In the genomic region with DNA sequence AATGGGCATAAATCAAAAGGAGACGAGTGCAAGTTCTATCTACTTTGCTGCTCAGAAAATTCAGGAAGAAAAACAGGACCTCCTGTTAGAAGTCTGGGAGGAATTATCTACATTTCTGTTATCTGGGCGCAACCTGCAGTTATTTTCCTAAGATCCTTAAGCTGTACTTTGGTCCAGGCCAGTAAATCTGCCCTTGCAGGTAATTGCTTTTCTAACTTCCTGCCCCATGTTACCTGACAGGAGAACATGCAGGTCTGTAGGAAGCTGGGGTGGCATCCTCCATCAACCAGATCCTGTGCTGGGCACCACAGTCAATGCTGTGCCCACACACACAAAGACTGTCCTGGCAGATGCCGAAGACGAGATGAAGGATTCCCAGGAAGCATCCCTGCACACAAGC, we compare ENCODE assay signal across 16 cellular contexts. TPM values are rescaled to one million over a fixed set of nuclear protein-coding genes. Genes with fewer than 3 reads are reported as not detected.
DNase-seq lines count a peak whose midpoint lies in the region; ATAC-seq and TF ChIP-seq lines count a peak whose summit lies in the region.
"Had no signal": no experiment of that assay in that cellular context is flagged by ENCODE, and none has a peak within 500 bp of the region (broad histone marks: within the 10 kb centered on the region; RNA-seq: fewer than 3 reads in every experiment).

No MANE protein-coding gene starts in this region.

- peaks cover 6% of the 10 kb centered on the region for H4K20me1 ChIP-seq in Loucy (ENCODE audit: insufficient read depth, low read length, poor library complexity, severe bottlenecking)

- H3K27ac Mint-ChIP-seq in glutamatergic neuron (ENCODE audit: unreplicated experiment), result no peak overlapping the region
- H3K27ac Mint-ChIP-seq in nephron progenitor cell, result peak overlapping the region; percentile 89
- H3K27ac Mint-ChIP-seq in T-helper 17 cell, result no peak overlapping the region
- H3K27ac Mint-ChIP-seq: B cell; CD4-positive, alpha-beta T cell; IgD-negative memory B cell had no signal

- H3K4me3 Mint-ChIP-seq in glutamatergic neuron (ENCODE audit: unreplicated experiment) (peak overlapping the region; percentile 18), nephron progenitor cell (no peak overlapping the region), T-helper 17 cell (no peak overlapping the region)
- H3K4me3 Mint-ChIP-seq: B cell; CD4-positive, alpha-beta T cell; IgD-negative memory B cell had no signal

- no peak overlapping the region for H3K4me3 ChIP-seq in Loucy (ENCODE audit: low read length, poor library complexity, severe bottlenecking)
- no peak overlapping the region for H3K4me3 ChIP-seq in aorta (ENCODE audit: low read length in 2 of 2)
- H3K4me3 ChIP-seq: GM12878, HAP-1 had no signal

- H3K27ac ChIP-seq in aorta (ENCODE audit: low read depth in 1 of 2, low read length in 2 of 2), result no peak overlapping the region

- H3K9me3 Mint-ChIP-seq in glutamatergic neuron (ENCODE audit: unreplicated experiment) (peaks cover 9% of the 10 kb centered on the region), nephron progenitor cell (no peaks in the 10 kb centered on the region)
- H3K9me3 Mint-ChIP-seq: CD4-positive, alpha-beta T cell had no signal

- no peaks in the 10 kb centered on the region for H3F3A ChIP-seq in Loucy (ENCODE audit: low read depth)

- H2AFZ ChIP-seq in Loucy (ENCODE audit: low read length), result no peak overlapping the region

- peak overlapping the region; percentile 44 for H3K4me2 ChIP-seq in Loucy (ENCODE audit: low read depth, low read length, poor library complexity, severe bottlenecking)

- no peaks in the 10 kb centered on the region for H3K36me3 ChIP-seq in Loucy (ENCODE audit: insufficient read depth, low read length)
- no peaks in the 10 kb centered on the region for H3K36me3 ChIP-seq in aorta (ENCODE audit: control insufficient read depth in 1 of 2, insufficient read depth in 2 of 2, low read length in 1 of 2)
- H3K36me3 ChIP-seq: HAP-1 had no signal

- no peak for TF ChIP-seq CTCF in Loucy (conservative IDR thresholded peaks at IDR 0.05; ENCODE audit: low read length)
- no peak for TF ChIP-seq CTCF in glutamatergic neuron (IDR thresholded peaks at IDR 0.05; ENCODE audit: partially characterized antibody, unreplicated experiment)
- no peak for TF ChIP-seq CTCF in nephron progenitor cell (IDR thresholded peaks at IDR 0.05)

- H3K79me2 ChIP-seq in Loucy (ENCODE audit: insufficient read depth, low read length), result peaks cover 72% of the 10 kb centered on the region

- H3K4me1 ChIP-seq in Loucy (ENCODE audit: insufficient read depth, low read length, poor library complexity, severe bottlenecking), result peaks cover 23% of the 10 kb centered on the region
- no peaks in the 10 kb centered on the region for H3K4me1 ChIP-seq in aorta (ENCODE audit: control insufficient read depth in 1 of 2, insufficient read depth in 2 of 2, low read length in 2 of 2)
- H3K4me1 ChIP-seq: HAP-1 had no signal

- DNase-seq in glutamatergic neuron (no peak), nephron progenitor cell (no peak), aorta (no peak), T-helper 17 cell (no peak)
- DNase-seq in stimulated activated CD8-positive, alpha-beta memory T cell treated with anti-CD3 and anti-CD28 coated beads, Interleukin-4, amount 100 ng/mL, for 48 hours, result no peak
- DNase-seq: ACHN; C1 segment of cervical spinal cord; CD4-positive, alpha-beta T cell; DMS79; GOT3 had no signal

- H3K9me2 ChIP-seq in Loucy (replicated peaks; ENCODE audit: low read depth, low read length), result no peaks in the 10 kb centered on the region

- H3K9ac ChIP-seq in Loucy (ENCODE audit: low read depth, low read length, poor library complexity, severe bottlenecking), result no peak overlapping the region

- H3K9me3 ChIP-seq in Loucy (ENCODE audit: insufficient read depth, low read depth, low read length), result no peaks in the 10 kb centered on the region
- H3K9me3 ChIP-seq in aorta (ENCODE audit: control insufficient read depth, low read length), result no peaks in the 10 kb centered on the region
- H3K9me3 ChIP-seq in T-helper 17 cell (ENCODE audit: control insufficient read depth, low read length, poor library complexity, severe bottlenecking), result no peaks in the 10 kb centered on the region
- H3K9me3 ChIP-seq: HAP-1 had no signal

- 89% methylated on average over 4 of the region's 4 CpGs for WGBS in aorta, 2 donors

- H3K36me3 Mint-ChIP-seq in glutamatergic neuron (ENCODE audit: unreplicated experiment) (peaks cover 5% of the 10 kb centered on the region), nephron progenitor cell (ENCODE audit: low read depth) (peaks cover 66% of the 10 kb centered on the region), T-helper 17 cell (ENCODE audit: low read depth) (peaks cover 2% of the 10 kb centered on the region)
- H3K36me3 Mint-ChIP-seq: IgD-negative memory B cell had no signal

- no peaks in the 10 kb centered on the region for H3K27me3 ChIP-seq in Loucy (ENCODE audit: insufficient read depth, low read length, poor library complexity, severe bottlenecking)
- H3K27me3 ChIP-seq in aorta (ENCODE audit: control insufficient read depth in 1 of 2, insufficient read depth in 2 of 2, low read length in 1 of 2), result no peaks in the 10 kb centered on the region

- intact Hi-C loops in aorta (cut with DNase I), result no loop called here

- H3K4me1 Mint-ChIP-seq in glutamatergic neuron (ENCODE audit: low read depth, unreplicated experiment) (peaks cover 52% of the 10 kb centered on the region), nephron progenitor cell (peaks cover 70% of the 10 kb centered on the region), T-helper 17 cell (no peaks in the 10 kb centered on the region)

- ATAC-seq in aorta (ENCODE audit: low FRiP score), result peak; percentile 13
- no peak for ATAC-seq in T-helper 17 cell
- no peak for ATAC-seq in GM19023 (IDR thresholded peaks at IDR 0.05; ENCODE audit: unreplicated experiment)
- ATAC-seq: GM12878 had no signal

- H3K27me3 Mint-ChIP-seq in glutamatergic neuron (ENCODE audit: unreplicated experiment) (peaks cover 10% of the 10 kb centered on the region), nephron progenitor cell (ENCODE audit: low read depth, poor library complexity) (peaks cover 8% of the 10 kb centered on the region), T-helper 17 cell (peaks cover 64% of the 10 kb centered on the region)

RNA-seq across cellular contexts. Expression of gene CCNJL, which starts 5.7 kb away (rescaled TPM):
- total RNA-seq in glutamatergic neuron (ENCODE audit: unreplicated experiment), result 123 TPM
- 1 to 10 TPM; 2.6 to 3.5 TPM for total RNA-seq in aorta
- under 1 TPM in 1 of 2 donors, not detected in 1; 0.18 TPM for polyA plus RNA-seq in aorta
- 1 to 10 TPM in 1 of 2 donors, not detected in 1; 1.5 TPM for total RNA-seq in T-helper 17 cell
- total RNA-seq: CD4-positive, alpha-beta T cell had no signal
- polyA plus RNA-seq: IgD-negative memory B cell had no signal

Comparison
In these comparisons a context has a peak if more than half of its experiments do, and no peak if none do; other contexts are left out.
1. RNA of gene CCNJL, which starts 5.7 kb away (total RNA-seq): 123 TPM in glutamatergic neuron (single experiment); 2.6 to 3.5 TPM in aorta and 1.5 TPM in T-helper 17 cell; every median in the first group is over 10 times any median in the second.